In the genomic region with DNA sequence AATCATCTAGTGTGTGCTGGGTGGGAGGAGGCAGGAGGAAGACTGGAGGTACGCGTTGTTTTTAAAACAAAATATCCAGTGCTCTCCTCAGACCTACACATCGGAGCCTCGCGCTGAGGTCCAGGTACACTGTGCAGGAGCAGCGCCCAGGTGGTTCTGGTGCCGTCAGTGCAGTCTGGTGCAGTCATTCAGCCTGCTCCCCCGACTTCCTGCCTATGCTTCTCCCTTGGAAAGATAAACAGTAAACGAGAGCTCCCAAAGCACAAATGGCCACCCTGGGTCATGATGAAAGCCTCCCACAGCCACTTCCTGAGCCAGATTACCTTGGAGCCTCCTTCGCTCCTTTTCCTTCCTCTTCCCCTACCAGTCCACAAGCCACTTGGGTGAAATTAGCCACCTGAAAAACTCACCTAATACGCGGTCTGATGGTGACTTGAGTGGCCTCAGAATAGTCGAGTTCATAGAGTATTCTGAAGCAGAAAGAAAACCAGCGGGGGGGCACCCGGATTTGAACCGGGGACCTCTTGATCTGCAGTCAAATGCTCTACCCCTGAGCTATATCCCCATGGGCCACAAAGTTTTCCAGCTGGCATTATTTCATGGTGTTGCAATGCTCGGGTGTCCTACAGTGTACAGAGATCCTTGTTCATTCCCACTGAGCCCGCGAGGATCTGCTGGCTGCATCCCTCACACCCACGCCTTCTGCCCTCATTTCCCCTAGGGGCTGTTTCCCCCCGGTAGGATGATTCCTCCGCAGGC, we compare ENCODE assay signal across 9 cellular contexts.
DNase-seq lines count a peak whose midpoint lies in the region; ATAC-seq and TF ChIP-seq lines count a peak whose summit lies in the region.
"Had no signal": no experiment of that assay in that cellular context is flagged by ENCODE, and none has a peak within 500 bp of the region (broad histone marks: within the 10 kb centered on the region; RNA-seq: fewer than 3 reads in every experiment).

No MANE protein-coding gene starts in this region.

- peaks cover 49% of the 10 kb centered on the region for H3K27me3 Mint-ChIP-seq in activated CD8-positive, alpha-beta T cell treated with anti-CD3 and anti-CD28 coated beads for 36 hours
- H3K27me3 Mint-ChIP-seq in activated CD8-positive, alpha-beta T cell treated with anti-CD3 and anti-CD28 coated beads, Interleukin-2, amount 10 ng/mL, durations not matched to agents 7 days and 5 days (ENCODE audit: low read depth) = peaks cover 46% of the 10 kb centered on the region

- H3K4me3 ChIP-seq in Panc1 (ENCODE audit: low read depth in 2 of 2, low read length in 2 of 2) (peak overlapping the region; percentile 16 to 31), foreskin fibroblast (ENCODE audit: low read depth in 1 of 2, low read length in 2 of 2) (no peak overlapping the region)

- TSS peak; percentile 99 for BruUV-seq in Panc1 (replicated peaks; lab: Mats Ljungman, UMichigan)

- no peaks in the 10 kb centered on the region; the same call in 1 of the 2 replicates for H3K9me3 ChIP-seq in Panc1 (ENCODE audit: control insufficient read depth, insufficient read depth, low read depth, low read length)

- H3K27ac Mint-ChIP-seq in activated CD8-positive, alpha-beta T cell treated with anti-CD3 and anti-CD28 coated beads for 36 hours = no peak overlapping the region
- H3K27ac Mint-ChIP-seq in activated CD8-positive, alpha-beta T cell treated with anti-CD3 and anti-CD28 coated beads, Interleukin-2, amount 10 ng/mL, durations not matched to agents 7 days and 5 days = no peak overlapping the region

- H3K36me3 Mint-ChIP-seq in activated CD8-positive, alpha-beta T cell treated with anti-CD3 and anti-CD28 coated beads for 36 hours (ENCODE audit: low read depth) = no peaks in the 10 kb centered on the region
- no peaks in the 10 kb centered on the region for H3K36me3 Mint-ChIP-seq in activated CD8-positive, alpha-beta T cell treated with anti-CD3 and anti-CD28 coated beads, Interleukin-2, amount 10 ng/mL, durations not matched to agents 7 days and 5 days (ENCODE audit: low read depth)

- CTCF ChIA-PET in activated CD8-positive, alpha-beta T cell treated with anti-CD3 and anti-CD28 coated beads for 36 hours (lab: Charles Lee) = no interaction called here
- CTCF ChIA-PET in activated CD8-positive, alpha-beta T cell treated with anti-CD3 and anti-CD28 coated beads, Interleukin-2, amount 10 ng/mL, durations not matched to agents 7 days and 5 days (lab: Charles Lee) = no interaction called here
- CTCF ChIA-PET in Panc1 (lab: Charles Lee) = no interaction called here

- intact Hi-C loops in activated CD8-positive, alpha-beta T cell treated with anti-CD3 and anti-CD28 coated beads for 36 hours (cut with micrococcal nuclease) = no loop called here
- intact Hi-C loops in Panc1 (cut with micrococcal nuclease; ENCODE audit: unreplicated experiment) = no loop called here

- in situ Hi-C loops in Panc1 (cut with HindIII; ENCODE audit: low pct_unique_long_range_greater_than_20kb, low sequenced_read_pairs) = no loop called here

- H3K4me1 Mint-ChIP-seq in activated CD8-positive, alpha-beta T cell treated with anti-CD3 and anti-CD28 coated beads for 36 hours (ENCODE audit: low read depth) = peaks cover 2% of the 10 kb centered on the region
- H3K4me1 Mint-ChIP-seq in activated CD8-positive, alpha-beta T cell treated with anti-CD3 and anti-CD28 coated beads, Interleukin-2, amount 10 ng/mL, durations not matched to agents 7 days and 5 days (ENCODE audit: low read depth) = no peaks in the 10 kb centered on the region

- TF ChIP-seq CTCF in activated CD8-positive, alpha-beta T cell treated with anti-CD3 and anti-CD28 coated beads for 36 hours (IDR thresholded peaks at IDR 0.05) = no peak
- TF ChIP-seq CTCF in Panc1 (IDR thresholded peaks at IDR 0.05) = no peak
- TF ChIP-seq CTCF in foreskin fibroblast (IDR thresholded peaks at IDR 0.05; ENCODE audit: low read depth, low read length) = no peak

- DNase-seq in activated CD8-positive, alpha-beta T cell treated with anti-CD3 and anti-CD28 coated beads for 36 hours = peak; percentile 54
- no peak for DNase-seq in activated CD8-positive, alpha-beta T cell treated with anti-CD3 and anti-CD28 coated beads, Interleukin-2, amount 10 ng/mL, durations not matched to agents 7 days and 5 days
- DNase-seq in Panc1 (ENCODE audit: low read depth, low spot score) (peak; percentile 95), foreskin fibroblast (peak; percentile 54 to 78)
- DNase-seq in stimulated activated naive CD8-positive, alpha-beta T cell treated with anti-CD3 and anti-CD28 coated beads, Interleukin-15, Interleukin-2, amounts not matched to agents 100 U/mL and 50 U/mL, for 24 hours = peak; percentile 38
- DNase-seq: DND-41 had no signal

- peak; percentile 53 for ATAC-seq in activated CD8-positive, alpha-beta T cell treated with anti-CD3 and anti-CD28 coated beads for 36 hours
- no peak for ATAC-seq in activated CD8-positive, alpha-beta T cell treated with anti-CD3 and anti-CD28 coated beads, Interleukin-2, amount 10 ng/mL, durations not matched to agents 7 days and 5 days
- ATAC-seq in Panc1 = peak; percentile 98
- ATAC-seq in stimulated activated naive CD8-positive, alpha-beta T cell treated with anti-CD3 and anti-CD28 coated beads, Interleukin-15, Interleukin-2, amounts not matched to agents 100 U/mL and 50 U/mL, for 24 hours = peak; percentile 52
- no peak for ATAC-seq in HG02870 (IDR thresholded peaks at IDR 0.05; ENCODE audit: unreplicated experiment)
- ATAC-seq in HG03095 (IDR thresholded peaks at IDR 0.05; ENCODE audit: unreplicated experiment) = no peak
- no peak for ATAC-seq in GM21723 (IDR thresholded peaks at IDR 0.05; ENCODE audit: unreplicated experiment)

- peaks cover 10% of the 10 kb centered on the region for H3K4me1 ChIP-seq in Panc1 (ENCODE audit: control insufficient read depth, insufficient read depth, low read length)

- H3K27ac ChIP-seq in Panc1 (ENCODE audit: low read length) = peak overlapping the region; percentile 58

- no peaks in the 10 kb centered on the region for H3K36me3 ChIP-seq in Panc1 (ENCODE audit: control insufficient read depth, insufficient read depth, low read length)

- POLR2A ChIA-PET in activated CD8-positive, alpha-beta T cell treated with anti-CD3 and anti-CD28 coated beads for 36 hours (lab: Charles Lee) = no interaction called here
- POLR2A ChIA-PET in activated CD8-positive, alpha-beta T cell treated with anti-CD3 and anti-CD28 coated beads, Interleukin-2, amount 10 ng/mL, durations not matched to agents 7 days and 5 days (lab: Charles Lee) = no interaction called here
- POLR2A ChIA-PET in Panc1 (lab: Charles Lee) = no interaction called here

- no peak overlapping the region for H3K4me3 Mint-ChIP-seq in activated CD8-positive, alpha-beta T cell treated with anti-CD3 and anti-CD28 coated beads for 36 hours
- H3K4me3 Mint-ChIP-seq in activated CD8-positive, alpha-beta T cell treated with anti-CD3 and anti-CD28 coated beads, Interleukin-2, amount 10 ng/mL, durations not matched to agents 7 days and 5 days = no peak overlapping the region

- no peaks in the 10 kb centered on the region for H3K27me3 ChIP-seq in Panc1 (ENCODE audit: control insufficient read depth, insufficient read depth, low read length)

- H3K9me3 Mint-ChIP-seq in activated CD8-positive, alpha-beta T cell treated with anti-CD3 and anti-CD28 coated beads for 36 hours = peaks cover 5% of the 10 kb centered on the region
- peaks cover 3% of the 10 kb centered on the region for H3K9me3 Mint-ChIP-seq in activated CD8-positive, alpha-beta T cell treated with anti-CD3 and anti-CD28 coated beads, Interleukin-2, amount 10 ng/mL, durations not matched to agents 7 days and 5 days (ENCODE audit: insufficient read depth)

Comparison
In these comparisons a context has a peak if more than half of its experiments do, and no peak if none do; other contexts are left out.
1. ATAC-seq: peak in activated CD8-positive, alpha-beta T cell treated with anti-CD3 and anti-CD28 coated beads for 36 hours (single experiment), Panc1 (single experiment) and stimulated activated naive CD8-positive, alpha-beta T cell treated with anti-CD3 and anti-CD28 coated beads, Interleukin-15, Interleukin-2, amounts not matched to agents 100 U/mL and 50 U/mL, for 24 hours (single experiment); none in activated CD8-positive, alpha-beta T cell treated with anti-CD3 and anti-CD28 coated beads, Interleukin-2, amount 10 ng/mL, durations not matched to agents 7 days and 5 days (single experiment), HG02870 (single experiment), HG03095 (single experiment) and GM21723 (single experiment).
2. H3K4me3 ChIP-seq: peak in Panc1 (2 of 2); none in foreskin fibroblast (0 of 2).